8 cellular contexts compared by ENCODE assay signal in genomic region chr7:128531955-128532478, GRCh38. TPM values are rescaled to one million over a fixed set of nuclear protein-coding genes. Genes with fewer than 3 reads are reported as not detected.
DNase-seq lines count a peak whose midpoint lies in the region; ATAC-seq and TF ChIP-seq lines count a peak whose summit lies in the region.
"Not testable (repeated sequence)": the region's sequence is repeated elsewhere in the genome, so short reads cannot be mapped to it uniquely, and the experiment has no call there.

No MANE protein-coding gene starts in this region.

- not testable (repeated sequence) for BruUV-seq in MCF 10A (replicated peaks; lab: Mats Ljungman, UMichigan)

- not testable (repeated sequence) for H3K27me3 ChIP-seq in neural progenitor cell

- H3F3A ChIP-seq in neural progenitor cell (ENCODE audit: low read depth) = not testable (repeated sequence)

- POLR2A ChIA-PET in MCF 10A (lab: Yijun Ruan, JAX) = interaction anchor here (0.6 to 0.9 kb wide), 2 partner anchors 9 to 56 kb away, joined by 3 to 4 read pairs; partner anchors contain the start of gene METTL2B

- peak overlapping the region; percentile 81 for H3K4me3 ChIP-seq in neural progenitor cell

- H3K27me3 Mint-ChIP-seq in MCF 10A (ENCODE audit: insufficient read depth, unreplicated experiment); neural progenitor cell (ENCODE audit: insufficient read depth, low read depth): not testable (repeated sequence)

- H3K27ac ChIP-seq in neural progenitor cell = peak overlapping the region; percentile 97

- H3K9ac ChIP-seq in neural progenitor cell = peak overlapping the region; percentile 100

- peak; percentile 13 for ATAC-seq in left ventricle myocardium superior

- H3K4me3 Mint-ChIP-seq in MCF 10A (ENCODE audit: unreplicated experiment) (peak overlapping the region; percentile 79), neural progenitor cell (peak overlapping the region; percentile 96)

- not testable (repeated sequence) for TF ChIP-seq CTCF in MCF 10A (IDR thresholded peaks at IDR 0.05; ENCODE audit: unreplicated experiment); neural progenitor cell (IDR thresholded peaks at IDR 0.05)

- peak overlapping the region; percentile 93 for H3K4me2 ChIP-seq in neural progenitor cell

- not testable (repeated sequence) for H3K9me3 ChIP-seq in neural progenitor cell (ENCODE audit: low read depth)

- DNase-seq in COLO829 (ENCODE audit: low spot score) (peak; percentile 28), HCEC 1CT (peak; percentile 11), NCI-H2171 treated with DMSO at 0.1 percent for 48 hours (lab: John Stamatoyannopoulos, UW) (peak; percentile 23), MCF 10A (ENCODE audit: unreplicated experiment) (peak; percentile 32), left ventricle myocardium superior (peak; percentile 58), neural progenitor cell (ENCODE audit: low spot score) (peak; percentile 37)
- peak; percentile 10 to 15 for DNase-seq in activated CD4-positive, alpha-beta T cell treated with anti-CD3 and anti-CD28 coated beads for 4 hours
- peak; percentile 18 for DNase-seq in stimulated activated naive CD4-positive, alpha-beta T cell treated with Interleukin-2 at 50 U/mL for 16 hours (lab: John Stamatoyannopoulos, UW)

- peaks cover 67% of the 10 kb centered on the region for H3K79me2 ChIP-seq in neural progenitor cell (ENCODE audit: low read depth)

- intact Hi-C loops in MCF 10A (cut with micrococcal nuclease) = loop anchor here (5.0 kb wide), 1 partner anchor 55 kb away; the partner anchor contains the start of gene METTL2B
- intact Hi-C loops in left ventricle myocardium superior (cut with micrococcal nuclease) = not testable (repeated sequence)

- H3K9me3 Mint-ChIP-seq in MCF 10A (ENCODE audit: unreplicated experiment); neural progenitor cell: not testable (repeated sequence)

- not testable (repeated sequence) for H3K36me3 ChIP-seq in neural progenitor cell

- not testable (repeated sequence) for H3K4me1 Mint-ChIP-seq in MCF 10A (ENCODE audit: insufficient read depth, unreplicated experiment)
- H3K4me1 Mint-ChIP-seq in neural progenitor cell = peaks cover 24% of the 10 kb centered on the region

- H3K36me3 Mint-ChIP-seq in MCF 10A (ENCODE audit: insufficient read depth, unreplicated experiment) = peaks cover 38% of the 10 kb centered on the region
- peaks cover 14% of the 10 kb centered on the region for H3K36me3 Mint-ChIP-seq in neural progenitor cell

- H3K4me1 ChIP-seq in neural progenitor cell = not testable (repeated sequence)

- peaks cover 37% of the 10 kb centered on the region for H4K20me1 ChIP-seq in neural progenitor cell (ENCODE audit: low read depth)

- CTCF ChIA-PET in MCF 10A (lab: Yijun Ruan, JAX) = not testable (repeated sequence)

- H2AFZ ChIP-seq in neural progenitor cell (replicated peaks) = not testable (repeated sequence)

- H3K27ac Mint-ChIP-seq in MCF 10A (ENCODE audit: low read depth, unreplicated experiment) = peak overlapping the region; percentile 92
- peak overlapping the region; percentile 98 for H3K27ac Mint-ChIP-seq in neural progenitor cell

RNA-seq across cellular contexts. Expression of gene METTL2B, which starts 55.5 kb away (rescaled TPM):
- 34.6 and 49.7 TPM in 2 replicates for total RNA-seq in MCF 10A (2022)
- total RNA-seq in left ventricle myocardium superior = 19.4 TPM
- total RNA-seq in neural progenitor cell (ENCODE audit: low replicate concordance) = 43.1 and 50.1 TPM in 2 replicates

Comparison
In these comparisons a context has a peak if more than half of its experiments do, and no peak if none do; other contexts are left out.
1. Peak in every context shown above with its lines: DNase-seq, ATAC-seq, H3K4me3 ChIP-seq and H3K27ac ChIP-seq.